In the genomic region with DNA sequence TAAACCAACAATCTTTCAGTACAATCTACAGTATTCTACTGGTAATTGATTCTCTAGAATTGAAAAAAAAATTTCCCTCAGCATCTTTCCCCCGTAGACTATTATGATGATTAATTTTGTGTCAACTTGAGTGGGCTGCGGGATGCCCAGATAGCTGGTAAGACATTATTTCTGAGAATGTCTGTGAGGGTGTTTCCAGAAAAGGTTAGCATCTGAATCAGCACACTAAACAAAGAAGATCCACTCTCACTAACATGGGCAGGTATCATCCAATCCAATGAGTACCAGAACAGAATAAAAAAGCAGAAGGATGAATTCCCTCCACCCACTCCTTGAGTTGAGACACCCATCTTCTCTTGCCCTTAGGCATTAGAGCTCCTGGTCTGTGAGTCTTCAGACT, we compare ENCODE assay signal across 18 cellular contexts.
DNase-seq lines count a peak whose midpoint lies in the region; ATAC-seq, FAIRE-seq and TF ChIP-seq lines count a peak whose summit lies in the region.
"Had no signal": no experiment of that assay in that cellular context is flagged by ENCODE, and none has a peak within 500 bp of the region (broad histone marks: within the 10 kb centered on the region; RNA-seq: fewer than 3 reads in every experiment).

No MANE protein-coding gene starts in this region.

- H3K9me3 Mint-ChIP-seq in activated T-helper 1 cell treated with anti-CD3 and anti-CD28 coated beads, Interleukin-12 subunit alpha, Interleukin-12 subunit beta, Interleukin-2, Interleukin-4 antibody, amounts not matched to agents 30 ng/mL and 10 ng/mL and 1 ng/mL, durations not matched to agents 14 hours and 24 hours and 36 hours: peaks cover 12% of the 10 kb centered on the region

- no peak overlapping the region for H3K27ac ChIP-seq in IMR-90 (ENCODE audit: insufficient read depth, low read length)
- H3K27ac ChIP-seq in small intestine (ENCODE audit: low read depth in 1 of 2, low read length in 1 of 2): no peak overlapping the region
- H3K27ac ChIP-seq: KMS-11 had no signal

- no peaks in the 10 kb centered on the region for H3K27me3 Mint-ChIP-seq in activated T-helper 1 cell treated with anti-CD3 and anti-CD28 coated beads, Interleukin-12 subunit alpha, Interleukin-12 subunit beta, Interleukin-2, Interleukin-4 antibody, amounts not matched to agents 30 ng/mL and 10 ng/mL and 1 ng/mL, durations not matched to agents 14 hours and 24 hours and 36 hours (ENCODE audit: insufficient read depth)

- H3K36me3 ChIP-seq in IMR-90 (ENCODE audit: control insufficient read depth, insufficient read depth, low read length): peaks cover 1% of the 10 kb centered on the region; the same call in 1 of the 2 replicates
- H3K36me3 ChIP-seq in small intestine (ENCODE audit: control insufficient read depth in 2 of 2, insufficient read depth in 2 of 2, low read length in 2 of 2): no peaks in the 10 kb centered on the region

- no peak overlapping the region for H3K4me2 ChIP-seq in IMR-90 (ENCODE audit: low read depth, low read length)
- H3K4me2 ChIP-seq: KMS-11 had no signal

- H2AK5ac ChIP-seq in IMR-90 (ENCODE audit: low read depth, low read length): no peak overlapping the region

- H2AFZ ChIP-seq in IMR-90 (replicated peaks; ENCODE audit: low read length, poor library complexity): no peak overlapping the region

- H4K5ac ChIP-seq in IMR-90 (ENCODE audit: low read depth, low read length): no peak overlapping the region

- DNase-seq in activated T-cell treated with anti-CD3 and anti-CD28 coated beads for 48 hours (ENCODE audit: low read depth): peak; percentile 5
- DNase-seq in activated T-cell treated with anti-CD3 and anti-CD28 coated beads for 4 hours: no peak
- no peak for DNase-seq in IMR-90
- no peak for DNase-seq in activated T-helper 1 cell treated with anti-CD3 and anti-CD28 coated beads, Interleukin-12 subunit alpha, Interleukin-12 subunit beta, Interleukin-2, Interleukin-4 antibody, amounts not matched to agents 30 ng/mL and 10 ng/mL and 1 ng/mL, durations not matched to agents 14 hours and 24 hours and 36 hours (ENCODE audit: low spot score)
- peak; percentile 43 for DNase-seq in stimulated activated CD8-positive, alpha-beta memory T cell treated with anti-CD3 and anti-CD28 coated beads, Interleukin-4, amount 100 ng/mL, for 48 hours
- no peak for DNase-seq in small intestine
- DNase-seq in activated gamma-delta T cell treated with Interleukin-2 at 50 U/mL for 16 hours: no peak
- DNase-seq: AML-193; Caco-2; DMS53; NCI-H1092; NCI-H1694; NCI-H2107; NCI-H226; NCI-H526 treated with DMSO at 0.1 percent for 48 hours; NK-92 treated with Interleukin-12 subunit alpha and Interleukin-12 subunit beta, amount 100 ng/mL, for 24 hours; PC-3 had no signal

- H3K4me1 Mint-ChIP-seq in activated T-helper 1 cell treated with anti-CD3 and anti-CD28 coated beads, Interleukin-12 subunit alpha, Interleukin-12 subunit beta, Interleukin-2, Interleukin-4 antibody, amounts not matched to agents 30 ng/mL and 10 ng/mL and 1 ng/mL, durations not matched to agents 14 hours and 24 hours and 36 hours (ENCODE audit: low read depth): peaks cover 15% of the 10 kb centered on the region

- no peaks in the 10 kb centered on the region for H3K27me3 ChIP-seq in IMR-90 (ENCODE audit: control insufficient read depth, insufficient read depth, low read length)
- H3K27me3 ChIP-seq in small intestine (ENCODE audit: control insufficient read depth in 2 of 2, insufficient read depth in 2 of 2, low read length in 2 of 2): no peaks in the 10 kb centered on the region

- intact Hi-C loops in IMR-90 (cut with micrococcal nuclease): no loop called here
- intact Hi-C loops in activated T-helper 1 cell treated with anti-CD3 and anti-CD28 coated beads, Interleukin-12 subunit alpha, Interleukin-12 subunit beta, Interleukin-2, Interleukin-4 antibody, amounts not matched to agents 30 ng/mL and 10 ng/mL and 1 ng/mL, durations not matched to agents 14 hours and 24 hours and 36 hours (cut with micrococcal nuclease): loop anchor here (1.0 to 5.0 kb wide), 5 partner anchors 40 to 703 kb away; partner anchors contain the start of gene RPS3A

- no peak overlapping the region for H3K9ac ChIP-seq in IMR-90 (ENCODE audit: low read depth, low read length)
- H3K9ac ChIP-seq: KMS-11 had no signal

- no peaks in the 10 kb centered on the region for H3K9me3 ChIP-seq in IMR-90 (ENCODE audit: control insufficient read depth, insufficient read depth, low read length)
- no peaks in the 10 kb centered on the region for H3K9me3 ChIP-seq in small intestine (ENCODE audit: control insufficient read depth, low read depth)

- no peak for ATAC-seq in IMR-90 (ENCODE audit: low read depth)
- ATAC-seq: PC-3 had no signal

- H3K4ac ChIP-seq in IMR-90 (ENCODE audit: low read depth, low read length): no peak overlapping the region

- 0 out of 2 replicates have a peak, but pooled peaks cover 3% of the 10 kb centered on the region for H3K9me1 ChIP-seq in IMR-90 (ENCODE audit: insufficient read depth, low read length)

- no peak overlapping the region for H2BK5ac ChIP-seq in IMR-90 (ENCODE audit: low read depth, low read length, poor library complexity, severe bottlenecking)

- H3K36me3 Mint-ChIP-seq in activated T-helper 1 cell treated with anti-CD3 and anti-CD28 coated beads, Interleukin-12 subunit alpha, Interleukin-12 subunit beta, Interleukin-2, Interleukin-4 antibody, amounts not matched to agents 30 ng/mL and 10 ng/mL and 1 ng/mL, durations not matched to agents 14 hours and 24 hours and 36 hours (ENCODE audit: low read depth): peaks cover 18% of the 10 kb centered on the region

- TF ChIP-seq RAD21 in IMR-90 (IDR thresholded peaks at IDR 0.05; ENCODE audit: low read length): no peak

- H3K4me1 ChIP-seq in IMR-90 (ENCODE audit: control insufficient read depth, insufficient read depth, low read length): no peaks in the 10 kb centered on the region
- H3K4me1 ChIP-seq in small intestine (ENCODE audit: control insufficient read depth in 2 of 2, insufficient read depth in 1 of 2, low read depth in 1 of 2, low read length in 1 of 2): no peaks in the 10 kb centered on the region
- H3K4me1 ChIP-seq: Caco-2 had no signal

- no peak overlapping the region for H2BK20ac ChIP-seq in IMR-90 (ENCODE audit: low read depth, low read length)

- CTCF ChIA-PET in IMR-90 (lab: Yijun Ruan, JAX): interaction anchor here (0.6 kb wide), 1 partner anchor 40 kb away, joined by 3 read pairs; no protein-coding TSS in a partner anchor

- TF ChIP-seq CTCF in IMR-90 (conservative IDR thresholded peaks at IDR 0.05; ENCODE audit: low read depth, low read length): no peak

- no peak overlapping the region for H3K18ac ChIP-seq in IMR-90 (ENCODE audit: low read depth, low read length)

- POLR2A ChIA-PET in IMR-90 (lab: Charles Lee; ENCODE audit: unreplicated experiment): no interaction called here

- BruUV-seq in IMR-90 (replicated peaks; lab: Mats Ljungman, UMichigan): no TSS peak

- no peak overlapping the region for H3K4me3 Mint-ChIP-seq in activated T-helper 1 cell treated with anti-CD3 and anti-CD28 coated beads, Interleukin-12 subunit alpha, Interleukin-12 subunit beta, Interleukin-2, Interleukin-4 antibody, amounts not matched to agents 30 ng/mL and 10 ng/mL and 1 ng/mL, durations not matched to agents 14 hours and 24 hours and 36 hours

- H3K27ac Mint-ChIP-seq in activated T-helper 1 cell treated with anti-CD3 and anti-CD28 coated beads, Interleukin-12 subunit alpha, Interleukin-12 subunit beta, Interleukin-2, Interleukin-4 antibody, amounts not matched to agents 30 ng/mL and 10 ng/mL and 1 ng/mL, durations not matched to agents 14 hours and 24 hours and 36 hours: peak overlapping the region; percentile 87

- H3K23ac ChIP-seq in IMR-90 (ENCODE audit: low read depth, low read length): no peak overlapping the region

- no peak overlapping the region for H2AK9ac ChIP-seq in IMR-90 (replicated peaks; ENCODE audit: low read depth, low read length, poor library complexity)

- no peak overlapping the region for H2BK15ac ChIP-seq in IMR-90 (ENCODE audit: low read depth, low read length)

- no peaks in the 10 kb centered on the region for H4K20me1 ChIP-seq in IMR-90 (ENCODE audit: insufficient read depth, low read length)

- no peak overlapping the region for H4K91ac ChIP-seq in IMR-90 (ENCODE audit: insufficient read depth, low read depth, low read length)

- in situ Hi-C loops in IMR-90 (cut with MboI; ENCODE audit: low sequenced_read_pairs): no loop called here

- no peak overlapping the region for H2BK120ac ChIP-seq in IMR-90 (ENCODE audit: low read depth, low read length)

- H3K4me3 ChIP-seq in IMR-90 (ENCODE audit: insufficient read depth, low read depth, low read length) (no peak overlapping the region), small intestine (ENCODE audit: low read depth in 1 of 2, low read length in 2 of 2) (no peak overlapping the region)

- FAIRE-seq in small intestine (lab: Jason Lieb, UNC): no peak

- no peak overlapping the region for H3K14ac ChIP-seq in IMR-90 (replicated peaks; ENCODE audit: low read depth, low read length)

- H3K56ac ChIP-seq in IMR-90 (ENCODE audit: extremely low read depth, insufficient read depth, low read length): peak overlapping the region; percentile 10; the same call in 1 of the 2 replicates

- WGBS in IMR-90 (ENCODE audit: extremely low coverage in 2 of 2, insufficient read length in 1 of 2), 2 experiments: no CpG with 5 or more reads among the region's 2 CpGs
- 42 to 54% (median 48%) methylated on average over 2 of the region's 2 CpGs for WGBS in small intestine, 3 donors

- dilution Hi-C loops in IMR-90 (cut with HindIII; ENCODE audit: low sequenced_read_pairs, unreplicated experiment): no loop called here

- no peak for TF ChIP-seq POLR2A in IMR-90 (IDR thresholded peaks at IDR 0.05; ENCODE audit: low read depth, low read length)

- H3K79me1 ChIP-seq in IMR-90 (ENCODE audit: low read depth in 1 of 2, low read length in 2 of 2): no peaks in the 10 kb centered on the region

- H4K8ac ChIP-seq in IMR-90 (ENCODE audit: low read depth in 2 of 2, low read length in 2 of 2): no peak overlapping the region

TF ChIP-seq in IMR-90, 13 proteins besides CTCF, POLR2A, EP300 and RAD21 (continues in another document):
- TF ChIP-seq MAZ (IDR thresholded peaks at IDR 0.05; ENCODE audit: borderline replicate concordance, low read depth, low read length) (no peak), MXI1 (IDR thresholded peaks at IDR 0.05; ENCODE audit: borderline replicate concordance, low read depth, low read length) (no peak), NFE2L2 (IDR thresholded peaks at IDR 0.05; ENCODE audit: low read depth, low read length) (no peak), RFX5 (IDR thresholded peaks at IDR 0.05; ENCODE audit: low read depth, low read length) (no peak), BHLHE40 (IDR thresholded peaks at IDR 0.05; ENCODE audit: low read depth, low read length) (no peak), RCOR1 (IDR thresholded peaks at IDR 0.05; ENCODE audit: insufficient replicate concordance, low read length) (no peak), CEBPB (IDR thresholded peaks at IDR 0.05; ENCODE audit: low read depth, low read length) (no peak), SMC3 (IDR thresholded peaks at IDR 0.05; ENCODE audit: low read depth, low read length) (no peak)

Comparison
In these comparisons a context has a peak if more than half of its experiments do, and no peak if none do; other contexts are left out.
1. DNase-seq: peak in activated T-cell treated with anti-CD3 and anti-CD28 coated beads for 48 hours (single experiment) and stimulated activated CD8-positive, alpha-beta memory T cell treated with anti-CD3 and anti-CD28 coated beads, Interleukin-4, amount 100 ng/mL, for 48 hours (single experiment); none in activated T-cell treated with anti-CD3 and anti-CD28 coated beads for 4 hours (single experiment), IMR-90 (single experiment), activated T-helper 1 cell treated with anti-CD3 and anti-CD28 coated beads, Interleukin-12 subunit alpha, Interleukin-12 subunit beta, Interleukin-2, Interleukin-4 antibody, amounts not matched to agents 30 ng/mL and 10 ng/mL and 1 ng/mL, durations not matched to agents 14 hours and 24 hours and 36 hours (single experiment), small intestine (single experiment) and activated gamma-delta T cell treated with Interleukin-2 at 50 U/mL for 16 hours (single experiment).